In the genomic region with DNA sequence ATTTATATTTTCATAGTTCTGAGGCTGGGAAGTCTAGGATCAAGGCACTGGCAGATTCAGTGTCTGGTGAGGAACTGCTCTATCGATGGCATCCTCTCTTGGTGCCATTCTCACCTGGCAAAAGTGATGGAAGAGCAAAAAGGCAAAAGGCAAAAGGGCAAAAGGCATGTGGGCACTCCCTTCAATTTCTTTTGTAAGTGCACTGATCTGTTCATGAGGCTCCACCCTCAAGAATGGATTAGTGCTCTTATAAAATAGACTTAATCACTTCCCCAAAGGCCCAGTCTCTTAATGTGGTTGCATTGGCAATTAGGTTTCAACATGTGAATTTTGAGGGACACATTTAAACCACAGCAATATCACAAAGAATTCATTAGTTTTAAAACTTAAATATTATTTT, we compare ENCODE assay signal across 18 cellular contexts. TPM values are rescaled to one million over a fixed set of nuclear protein-coding genes. Genes with fewer than 3 reads are reported as not detected.
DNase-seq lines count a peak whose midpoint lies in the region; ATAC-seq and TF ChIP-seq lines count a peak whose summit lies in the region.
"Had no signal": no experiment of that assay in that cellular context is flagged by ENCODE, and none has a peak within 500 bp of the region (broad histone marks: within the 10 kb centered on the region; RNA-seq: fewer than 3 reads in every experiment).

No MANE protein-coding gene starts in this region.

- no peaks in the 10 kb centered on the region; the same call in 1 of the 2 replicates for H3K36me3 Mint-ChIP-seq in HFFc6 (ENCODE audit: low read depth)
- no peaks in the 10 kb centered on the region for H3K36me3 Mint-ChIP-seq in type B pancreatic cell

- H3K27ac ChIP-seq in epithelial cell of prostate (peak overlapping the region; percentile 51), foreskin keratinocyte (peak overlapping the region; percentile 57)
- H3K27ac ChIP-seq: A549, BLaER1 had no signal

- no peaks in the 10 kb centered on the region; the same call in 1 of the 2 replicates for H3K9me3 Mint-ChIP-seq in HFFc6
- peaks cover 4% of the 10 kb centered on the region for H3K9me3 Mint-ChIP-seq in type B pancreatic cell
- H3K9me3 Mint-ChIP-seq: CD4-positive, alpha-beta T cell had no signal

- H3K4me3 Mint-ChIP-seq in HFFc6 (no peak overlapping the region; the same call in 1 of the 2 replicates), type B pancreatic cell (no peak overlapping the region)
- H3K4me3 Mint-ChIP-seq: CD4-positive, alpha-beta T cell; GM23338 had no signal

- no peak for DNase-seq in HFFc6
- no peak for DNase-seq in epithelial cell of prostate (ENCODE audit: low read depth, low spot score)
- no peak for DNase-seq in foreskin keratinocyte
- no peak for DNase-seq in type B pancreatic cell (ENCODE audit: extremely low spot score, unreplicated experiment)
- DNase-seq in NCI-H1105 (lab: John Stamatoyannopoulos, UW): no peak
- no peak for DNase-seq in AG08396 (ENCODE audit: low spot score)
- DNase-seq: Calu3; CD4-positive, alpha-beta T cell; DMS79; H7 had no signal

- H3K27me3 Mint-ChIP-seq in HFFc6 (ENCODE audit: insufficient read depth) (no peaks in the 10 kb centered on the region), type B pancreatic cell (peaks cover 2% of the 10 kb centered on the region)
- H3K27me3 Mint-ChIP-seq: CD4-positive, alpha-beta T cell had no signal

- peaks cover 33% of the 10 kb centered on the region for H3K4me1 ChIP-seq in foreskin keratinocyte
- H3K4me1 ChIP-seq: A549, BLaER1 had no signal

- H3K27me3 ChIP-seq in foreskin keratinocyte: no peaks in the 10 kb centered on the region
- H3K27me3 ChIP-seq: BLaER1 had no signal

- H3K27ac Mint-ChIP-seq in HFFc6 (peak overlapping the region; percentile 96), type B pancreatic cell (peak overlapping the region; percentile 25)
- H3K27ac Mint-ChIP-seq: CD4-positive, alpha-beta T cell; GM23338 had no signal

- ATAC-seq in foreskin keratinocyte: no peak
- ATAC-seq in activated CD4-positive, CD25-positive, alpha-beta regulatory T cell treated with anti-CD3 and anti-CD28 coated beads, Interleukin-2, amount 50 U/mL, for 24 hours: no peak
- ATAC-seq: A549, GM12878, GM23338, HepG2 had no signal

- TF ChIP-seq CTCF in HFFc6 (IDR thresholded peaks at IDR 0.05) (no peak), foreskin keratinocyte (conservative IDR thresholded peaks at IDR 0.05) (no peak), type B pancreatic cell (conservative IDR thresholded peaks at IDR 0.05) (no peak)

- H3K4me1 Mint-ChIP-seq in HFFc6 (ENCODE audit: low read depth): peaks cover 66% of the 10 kb centered on the region
- H3K4me1 Mint-ChIP-seq in type B pancreatic cell (ENCODE audit: unreplicated experiment): no peaks in the 10 kb centered on the region

RNA-seq across cellular contexts. Expression of gene TAS2R60, which starts 16.1 kb away (rescaled TPM):
- not detected for total RNA-seq in HFFc6 (2021; fragmentation: NEBNext Ultra II Directional; extraction: Animal tissue kit (Norgen Biotek cat#: 25700))
- not detected in 2 replicates for total RNA-seq in foreskin keratinocyte
- polyA plus RNA-seq in foreskin keratinocyte: not detected in 2 replicates
- total RNA-seq in type B pancreatic cell (ENCODE audit: low replicate concordance): not detected in 2 replicates
- total RNA-seq: Calu3, G401, GM12878, H7, HepG2 had no signal
- polyA plus RNA-seq: A549, AG04450, GM12878, HepG2 had no signal

RNA-seq across cellular contexts. Expression of gene TAS2R41, which starts 18.3 kb away (rescaled TPM):
- not detected for total RNA-seq in HFFc6 (2021; fragmentation: NEBNext Ultra II Directional; extraction: Animal tissue kit (Norgen Biotek cat#: 25700))
- total RNA-seq in foreskin keratinocyte (not detected in 2 replicates), type B pancreatic cell (ENCODE audit: low replicate concordance) (not detected in 2 replicates)
- polyA plus RNA-seq in foreskin keratinocyte: not detected in 2 replicates
- total RNA-seq: Calu3, G401, GM12878, HepG2 had no signal
- polyA plus RNA-seq: A549, AG04450, GM12878, GM23338, HepG2 had no signal

RNA-seq across cellular contexts. Expression of gene EPHA1, which starts 50.7 kb away (rescaled TPM):
- not detected for total RNA-seq in HFFc6 (2021; fragmentation: NEBNext Ultra II Directional; extraction: Animal tissue kit (Norgen Biotek cat#: 25700))
- total RNA-seq in foreskin keratinocyte (35.0 and 38.9 TPM in 2 replicates), type B pancreatic cell (ENCODE audit: low replicate concordance) (18.0 and 40.1 TPM in 2 replicates)
- polyA plus RNA-seq in foreskin keratinocyte: 20.1 and 22.3 TPM in 2 replicates
- total RNA-seq: G401 had no signal
- polyA plus RNA-seq: A549 had no signal

Comparison
In these comparisons a context has a peak if more than half of its experiments do, and no peak if none do; other contexts are left out.
1. RNA of gene EPHA1, which starts 50.7 kb away (total RNA-seq): 35.0 to 38.9 TPM in foreskin keratinocyte and 18.0 to 40.1 TPM in type B pancreatic cell; not detected in HFFc6; every median in the first group is over 10 times any median in the second.